3 cellular contexts compared by ENCODE assay signal in the genomic region with DNA sequence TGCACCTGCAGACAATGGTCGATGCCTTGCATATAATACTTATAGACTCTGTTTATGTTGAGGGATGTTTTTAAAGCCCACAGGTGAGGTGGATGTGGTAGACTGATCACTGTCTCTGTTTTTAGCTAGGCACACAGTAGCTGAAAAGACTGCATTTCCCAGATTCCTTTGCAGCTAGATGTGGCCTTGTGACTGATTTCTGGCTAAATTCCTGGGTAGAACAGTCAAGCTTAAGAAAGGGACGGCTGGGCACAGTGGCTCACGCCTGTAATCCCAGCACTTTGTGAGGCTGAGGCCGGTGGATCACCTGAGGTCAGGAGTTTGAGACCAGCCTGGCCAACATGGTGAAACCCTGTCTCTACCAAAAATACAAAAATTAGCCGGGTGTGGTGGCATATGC. TPM values are rescaled to one million over a fixed set of nuclear protein-coding genes. Genes with fewer than 3 reads are reported as not detected.
"Had no signal": no experiment of that assay in that cellular context is flagged by ENCODE, and none has a peak within 500 bp of the region (broad histone marks: within the 10 kb centered on the region; RNA-seq: fewer than 3 reads in every experiment).

No MANE protein-coding gene starts in this region.

RNA-seq across cellular contexts. Expression of gene SRRM5, which starts 11.6 kb away (rescaled TPM):
- total RNA-seq: bronchial epithelial cell, SJSA1 had no signal

RNA-seq across cellular contexts. Expression of gene PINLYP, which starts 24.7 kb away (rescaled TPM):
- total RNA-seq: NCI-H460 had no signal
